Comparison of ENCODE assay signal across 7 cellular contexts in the genomic region with DNA sequence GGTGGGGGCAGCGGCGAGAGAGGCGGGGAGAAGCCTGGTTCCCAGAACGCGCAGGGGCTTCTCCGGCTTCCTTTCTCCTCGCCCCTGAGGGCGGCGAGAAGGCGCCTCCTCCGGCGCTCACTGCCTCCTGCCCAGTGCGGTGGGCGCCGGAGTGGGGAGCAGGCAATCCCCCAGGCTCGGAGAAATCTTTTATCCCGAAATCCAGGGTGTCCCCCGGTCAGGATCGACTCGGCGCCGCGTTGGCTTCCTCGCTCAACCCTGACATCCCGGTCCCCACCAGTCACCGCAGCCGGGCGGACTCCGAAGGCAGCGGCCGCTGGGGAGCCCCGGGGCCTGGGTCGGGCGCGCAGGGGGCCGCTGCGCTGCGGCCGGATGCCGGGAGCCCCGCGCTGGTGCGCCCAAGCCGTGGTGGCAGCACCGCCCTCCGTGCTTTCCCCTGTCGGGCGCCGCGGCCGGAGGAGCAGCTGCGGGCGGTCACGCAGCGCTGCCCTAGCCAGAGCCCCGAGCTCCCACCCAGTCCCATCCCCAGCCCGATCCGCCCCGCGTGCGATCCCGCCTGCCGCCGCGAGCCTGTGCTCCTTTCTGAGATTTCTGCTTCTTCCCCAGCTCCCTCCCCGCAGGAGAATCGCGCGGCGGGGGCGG. TPM values are rescaled to one million over a fixed set of nuclear protein-coding genes. Genes with fewer than 3 reads are reported as not detected.
DNase-seq lines count a peak whose midpoint lies in the region; ATAC-seq and TF ChIP-seq lines count a peak whose summit lies in the region.

No MANE protein-coding gene starts in this region.

- WGBS in thyroid gland, 2 donors, result 0 to 2% methylated on average over 1 to 24 of the region's 71 CpGs

- intact Hi-C loops in thyroid gland (cut with DNase I), result no loop called here

- H3K27me3 ChIP-seq in thyroid gland, result no peaks in the 10 kb centered on the region

- peak overlapping the region in 2 of 3 donors; percentile 19 to 55 for H3K4me3 ChIP-seq in thyroid gland (replicated peaks in 1 of 3)

- TF ChIP-seq CTCF in VCaP (conservative IDR thresholded peaks at IDR 0.05) (no peak), thyroid gland (IDR thresholded peaks at IDR 0.05) (no peak)

- H3K27ac ChIP-seq in VCaP, result peak overlapping the region; percentile 15; the same call in 1 of the 2 replicates
- H3K27ac ChIP-seq in thyroid gland, result no peak overlapping the region

- ATAC-seq in GM21526 (IDR thresholded peaks at IDR 0.05; ENCODE audit: low FRiP score, unreplicated experiment) (peak; percentile 26), HG03280 (IDR thresholded peaks at IDR 0.05; ENCODE audit: unreplicated experiment) (no peak)

- no peaks in the 10 kb centered on the region for H3K9me3 ChIP-seq in thyroid gland

- peaks cover 18 to 21% of the 10 kb centered on the region in 2 donors for H3K4me1 ChIP-seq in thyroid gland

- no peak for TF ChIP-seq POLR2A in thyroid gland (IDR thresholded peaks at IDR 0.05)

- no peaks in the 10 kb centered on the region for H3K36me3 ChIP-seq in thyroid gland

- DNase-seq in iPS-NIHi11 (ENCODE audit: low spot score) (peak; percentile 74), thyroid gland (peak; percentile 8 to 22), amniotic stem cell (lab: John Stamatoyannopoulos, UW) (no peak), NCI-H345 treated with DMSO at 0.1 percent for 48 hours (lab: John Stamatoyannopoulos, UW; ENCODE audit: unreplicated experiment) (no peak)

RNA-seq across cellular contexts. Expression of a gene that starts 0.8 kb away (rescaled TPM):
- total RNA-seq in thyroid gland, result 1 to 10 TPM; 2.9 to 4.8 (median 4.5) TPM

Comparison
In these comparisons a context has a peak if more than half of its experiments do, and no peak if none do; other contexts are left out.
1. DNase-seq: peak in iPS-NIHi11 (single experiment) and thyroid gland (2 of 2); none in amniotic stem cell (single experiment) and NCI-H345 treated with DMSO at 0.1 percent for 48 hours (single experiment).